8 cellular contexts compared by ENCODE assay signal in the genomic region with DNA sequence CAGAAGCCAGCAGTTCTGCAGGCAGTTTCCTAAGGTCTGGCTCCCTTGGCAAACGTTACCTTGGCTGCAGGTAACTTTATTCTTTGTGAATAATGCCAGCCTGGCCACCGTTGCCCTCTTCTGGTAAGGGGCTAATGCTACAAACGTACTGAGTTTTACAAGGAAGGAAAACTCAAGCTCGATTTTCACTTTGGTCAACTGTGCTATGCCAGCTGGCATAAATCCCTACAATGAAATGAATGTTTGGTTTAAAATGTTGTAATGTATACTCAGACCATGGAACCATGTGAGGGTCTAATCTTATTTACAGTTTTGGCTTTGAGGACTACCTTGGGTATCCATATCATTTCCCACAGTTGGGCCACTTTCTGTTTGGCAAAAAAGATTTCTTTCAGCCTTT.
DNase-seq lines count a peak whose midpoint lies in the region; ATAC-seq, FAIRE-seq and TF ChIP-seq lines count a peak whose summit lies in the region.

No MANE protein-coding gene starts in this region.

- no peak for TF ChIP-seq POLR2A in GM12892 (IDR thresholded peaks at IDR 0.05; ENCODE audit: low read depth, low read length)

- H3K9me3 Mint-ChIP-seq in activated CD4-positive, alpha-beta T cell treated with anti-CD3 and anti-CD28 coated beads, Interleukin-2, amount 10 ng/mL, durations not matched to agents 7 days and 5 days: no peaks in the 10 kb centered on the region

- H3K27me3 ChIP-seq in HL-60 (ENCODE audit: insufficient read depth, poor library complexity, severe bottlenecking): no peaks in the 10 kb centered on the region
- no peaks in the 10 kb centered on the region for H3K27me3 ChIP-seq in left lung

- TF ChIP-seq CTCF in HL-60 (IDR thresholded peaks at IDR 0.05; ENCODE audit: insufficient read depth, low read length) (peak; percentile 45), left lung (IDR thresholded peaks at IDR 0.05) (no peak)

- H3K36me3 Mint-ChIP-seq in activated CD4-positive, alpha-beta T cell treated with anti-CD3 and anti-CD28 coated beads, Interleukin-2, amount 10 ng/mL, durations not matched to agents 7 days and 5 days (ENCODE audit: low read depth): no peaks in the 10 kb centered on the region

- no peaks in the 10 kb centered on the region for H3K9me3 ChIP-seq in left lung

- DNase-seq in DMS53 (lab: John Stamatoyannopoulos, UW) (peak; percentile 73), HL-60 (ENCODE audit: low read depth in 1 of 2, low spot score in 1 of 2) (peak in 1 of 2 experiments; percentile 26), left lung (no peak), SKM-1 treated with dmso at 0.1 percent for 144 hours (lab: John Stamatoyannopoulos, UW; ENCODE audit: unreplicated experiment) (no peak), GM12892 (ENCODE audit: insufficient read length) (no peak)
- DNase-seq in activated CD4-positive, alpha-beta T cell treated with anti-CD3 and anti-CD28 coated beads, Interleukin-2, amount 10 ng/mL, durations not matched to agents 7 days and 5 days: peak; percentile 57

- intact Hi-C loops in left lung (cut with DNase I): no loop called here

- no peaks in the 10 kb centered on the region for H3K36me3 ChIP-seq in left lung

- CTCF ChIA-PET in activated CD4-positive, alpha-beta T cell treated with anti-CD3 and anti-CD28 coated beads, Interleukin-2, amount 10 ng/mL, durations not matched to agents 7 days and 5 days (lab: Charles Lee): interaction anchor here (1.0 to 1.2 kb wide), 4 partner anchors 8 to 65 kb away, joined by 3 to 5 read pairs (median 3); no protein-coding TSS in a partner anchor

- FAIRE-seq in GM12892 (lab: Jason Lieb, UNC): no peak

- no peak overlapping the region for H3K27ac ChIP-seq in HL-60 (replicated peaks)
- no peak overlapping the region for H3K27ac ChIP-seq in left lung

- H3K4me1 Mint-ChIP-seq in activated CD4-positive, alpha-beta T cell treated with anti-CD3 and anti-CD28 coated beads, Interleukin-2, amount 10 ng/mL, durations not matched to agents 7 days and 5 days: peaks cover 14% of the 10 kb centered on the region

- POLR2A ChIA-PET in activated CD4-positive, alpha-beta T cell treated with anti-CD3 and anti-CD28 coated beads, Interleukin-2, amount 10 ng/mL, durations not matched to agents 7 days and 5 days (lab: Charles Lee): no interaction called here

- H3K4me3 ChIP-seq in HL-60 (replicated peaks; ENCODE audit: insufficient read depth, low read length) (no peak overlapping the region), left lung (no peak overlapping the region)

- no peak overlapping the region for H3K27ac Mint-ChIP-seq in activated CD4-positive, alpha-beta T cell treated with anti-CD3 and anti-CD28 coated beads, Interleukin-2, amount 10 ng/mL, durations not matched to agents 7 days and 5 days

- no peaks in the 10 kb centered on the region for H3K27me3 Mint-ChIP-seq in activated CD4-positive, alpha-beta T cell treated with anti-CD3 and anti-CD28 coated beads, Interleukin-2, amount 10 ng/mL, durations not matched to agents 7 days and 5 days

- H3K4me1 ChIP-seq in left lung: peaks cover 4 to 14% of the 10 kb centered on the region in 2 donors

- no peak overlapping the region for H3K4me3 Mint-ChIP-seq in activated CD4-positive, alpha-beta T cell treated with anti-CD3 and anti-CD28 coated beads, Interleukin-2, amount 10 ng/mL, durations not matched to agents 7 days and 5 days

- ATAC-seq in left lung: peak; percentile 62
- ATAC-seq in GM19328 (IDR thresholded peaks at IDR 0.05; ENCODE audit: unreplicated experiment): no peak
- no peak for ATAC-seq in HG02798 (IDR thresholded peaks at IDR 0.05; ENCODE audit: poor library complexity, unreplicated experiment)

Comparison
In these comparisons a context has a peak if more than half of its experiments do, and no peak if none do; other contexts are left out.
1. DNase-seq: peak in DMS53 (single experiment) and activated CD4-positive, alpha-beta T cell treated with anti-CD3 and anti-CD28 coated beads, Interleukin-2, amount 10 ng/mL, durations not matched to agents 7 days and 5 days (single experiment); none in left lung (0 of 2), SKM-1 treated with dmso at 0.1 percent for 144 hours (single experiment) and GM12892 (single experiment).